ENCODE assay signal across 1 cellular context in genomic region chr7:156051884-156052283, GRCh38.
TF ChIP-seq lines count a peak whose summit lies in the region.

No MANE protein-coding gene starts in this region.

TF ChIP-seq in HepG2, 621 proteins besides CTCF, POLR2A, EP300 and RAD21 (continued from another document):
- TF ChIP-seq, protein P1, sequence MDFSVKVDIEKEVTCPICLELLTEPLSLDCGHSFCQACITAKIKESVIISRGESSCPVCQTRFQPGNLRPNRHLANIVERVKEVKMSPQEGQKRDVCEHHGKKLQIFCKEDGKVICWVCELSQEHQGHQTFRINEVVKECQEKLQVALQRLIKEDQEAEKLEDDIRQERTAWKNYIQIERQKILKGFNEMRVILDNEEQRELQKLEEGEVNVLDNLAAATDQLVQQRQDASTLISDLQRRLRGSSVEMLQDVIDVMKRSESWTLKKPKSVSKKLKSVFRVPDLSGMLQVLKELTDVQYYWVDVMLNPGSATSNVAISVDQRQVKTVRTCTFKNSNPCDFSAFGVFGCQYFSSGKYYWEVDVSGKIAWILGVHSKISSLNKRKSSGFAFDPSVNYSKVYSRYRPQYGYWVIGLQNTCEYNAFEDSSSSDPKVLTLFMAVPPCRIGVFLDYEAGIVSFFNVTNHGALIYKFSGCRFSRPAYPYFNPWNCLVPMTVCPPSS (IDR thresholded peaks at IDR 0.05): 0 out of 2 replicates have a peak, but pooled peaks have one; percentile 46
- TF ChIP-seq, protein P2, sequence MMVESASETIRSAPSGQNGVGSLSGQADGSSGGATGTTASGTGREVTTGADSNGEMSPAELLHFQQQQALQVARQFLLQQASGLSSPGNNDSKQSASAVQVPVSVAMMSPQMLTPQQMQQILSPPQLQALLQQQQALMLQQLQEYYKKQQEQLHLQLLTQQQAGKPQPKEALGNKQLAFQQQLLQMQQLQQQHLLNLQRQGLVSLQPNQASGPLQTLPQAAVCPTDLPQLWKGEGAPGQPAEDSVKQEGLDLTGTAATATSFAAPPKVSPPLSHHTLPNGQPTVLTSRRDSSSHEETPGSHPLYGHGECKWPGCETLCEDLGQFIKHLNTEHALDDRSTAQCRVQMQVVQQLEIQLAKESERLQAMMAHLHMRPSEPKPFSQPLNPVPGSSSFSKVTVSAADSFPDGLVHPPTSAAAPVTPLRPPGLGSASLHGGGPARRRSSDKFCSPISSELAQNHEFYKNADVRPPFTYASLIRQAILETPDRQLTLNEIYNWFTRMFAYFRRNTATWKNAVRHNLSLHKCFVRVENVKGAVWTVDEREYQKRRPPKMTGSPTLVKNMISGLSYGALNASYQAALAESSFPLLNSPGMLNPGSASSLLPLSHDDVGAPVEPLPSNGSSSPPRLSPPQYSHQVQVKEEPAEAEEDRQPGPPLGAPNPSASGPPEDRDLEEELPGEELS (CRISPR knock-in tag; IDR thresholded peaks at IDR 0.05): no peak
